ENCODE assay signal across 9 cellular contexts in genomic region chr2:152925540-152926448, GRCh38.
DNase-seq lines count a peak whose midpoint lies in the region; ATAC-seq and TF ChIP-seq lines count a peak whose summit lies in the region.
"Had no signal": no experiment of that assay in that cellular context is flagged by ENCODE, and none has a peak within 500 bp of the region (broad histone marks: within the 10 kb centered on the region; RNA-seq: fewer than 3 reads in every experiment).

No MANE protein-coding gene starts in this region.

- peaks cover 8% of the 10 kb centered on the region for H3K4me1 Mint-ChIP-seq in endodermal cell
- H3K4me1 Mint-ChIP-seq: T-cell had no signal

- no peak for DNase-seq in BJ (ENCODE audit: low read depth)
- peak; percentile 26 for DNase-seq in NCI-H1105 (lab: John Stamatoyannopoulos, UW)
- DNase-seq in T-helper 9 cell = peak; percentile 1
- peak; percentile 95 for DNase-seq in endodermal cell
- peak in 1 of 2 donors; percentile 57 for DNase-seq in aorta

- H3K36me3 ChIP-seq in BJ (ENCODE audit: control insufficient read depth, insufficient read depth, low read length) (no peaks in the 10 kb centered on the region), endodermal cell (ENCODE audit: control insufficient read depth, insufficient read depth, low read length) (no peaks in the 10 kb centered on the region), neural cell (ENCODE audit: insufficient read depth, low read length) (no peaks in the 10 kb centered on the region), aorta (ENCODE audit: control insufficient read depth in 1 of 2, insufficient read depth in 2 of 2, low read length in 1 of 2) (no peaks in the 10 kb centered on the region)

- no peaks in the 10 kb centered on the region for H3K36me3 Mint-ChIP-seq in endodermal cell (ENCODE audit: low read depth)
- H3K36me3 Mint-ChIP-seq: T-cell had no signal

- intact Hi-C loops in aorta (cut with DNase I) = no loop called here

- no peaks in the 10 kb centered on the region for H3K27me3 ChIP-seq in BJ (ENCODE audit: control insufficient read depth, insufficient read depth, low read length)
- no peaks in the 10 kb centered on the region for H3K27me3 ChIP-seq in endodermal cell (ENCODE audit: control insufficient read depth, insufficient read depth, low read length, poor library complexity, severe bottlenecking)
- no peaks in the 10 kb centered on the region for H3K27me3 ChIP-seq in neural cell (ENCODE audit: insufficient read depth, low read depth, low read length)
- no peaks in the 10 kb centered on the region for H3K27me3 ChIP-seq in aorta (ENCODE audit: control insufficient read depth in 1 of 2, insufficient read depth in 2 of 2, low read length in 1 of 2)

- H2AFZ ChIP-seq in neural cell (ENCODE audit: low read depth, low read length) = no peak overlapping the region

- no peaks in the 10 kb centered on the region for H3F3A ChIP-seq in neural cell (ENCODE audit: insufficient read depth, low read length, poor library complexity, severe bottlenecking)

- CTCF ChIA-PET in BJ (lab: Yijun Ruan, JAX) = interaction anchor here (0.6 to 1.3 kb wide), 5 partner anchors 10 to 599 kb away, joined by 3 to 5 read pairs (median 4); no protein-coding TSS in a partner anchor

- H4K20me1 ChIP-seq in neural cell (ENCODE audit: insufficient read depth) = no peaks in the 10 kb centered on the region

- no peaks in the 10 kb centered on the region for H3K9me2 ChIP-seq in neural cell (ENCODE audit: insufficient read depth, low read length)

- peaks cover 4% of the 10 kb centered on the region for H3K27me3 Mint-ChIP-seq in endodermal cell (ENCODE audit: insufficient read depth)

- TF ChIP-seq EP300 in neural cell (conservative IDR thresholded peaks at IDR 0.05; ENCODE audit: poor library complexity, severe bottlenecking) = no peak

- WGBS in endodermal cell (ENCODE audit: insufficient coverage in 1 of 2, insufficient read length in 1 of 2), 2 experiments = 41 to 54% methylated on average over 5 to 11 of the region's 11 CpGs
- 27 to 33% methylated on average over 11 of the region's 11 CpGs for WGBS in aorta, 2 donors

- ATAC-seq in GM18508 (IDR thresholded peaks at IDR 0.05; ENCODE audit: insufficient read depth, unreplicated experiment) (peak; percentile 68), HG02884 (IDR thresholded peaks at IDR 0.05; ENCODE audit: unreplicated experiment) (peak; percentile 91), aorta (ENCODE audit: low FRiP score) (peak; percentile 70)
- ATAC-seq: T-cell had no signal

- H3K4me1 ChIP-seq in endodermal cell (ENCODE audit: control insufficient read depth, insufficient read depth, low read length) (no peaks in the 10 kb centered on the region), aorta (ENCODE audit: control insufficient read depth in 1 of 2, insufficient read depth in 2 of 2, low read length in 2 of 2) (no peaks in the 10 kb centered on the region)

- no peak overlapping the region for H3K4me3 ChIP-seq in BJ (ENCODE audit: low read depth, low read length)
- no peak overlapping the region for H3K4me3 ChIP-seq in endodermal cell (ENCODE audit: low read length)
- H3K4me3 ChIP-seq in neural cell (ENCODE audit: low read length) = no peak overlapping the region
- no peak overlapping the region for H3K4me3 ChIP-seq in aorta (ENCODE audit: low read length in 2 of 2)

- H3K9me3 ChIP-seq in endodermal cell (ENCODE audit: control insufficient read depth, low read length) (no peaks in the 10 kb centered on the region), neural cell (ENCODE audit: low read length) (no peaks in the 10 kb centered on the region), aorta (ENCODE audit: control insufficient read depth, low read length) (no peaks in the 10 kb centered on the region)

- TF ChIP-seq CTCF in BJ (IDR thresholded peaks at IDR 0.05; ENCODE audit: insufficient read depth, low read depth, low read length) (peak; percentile 50), endodermal cell (conservative IDR thresholded peaks at IDR 0.05) (peak; percentile 95), neural cell (IDR thresholded peaks at IDR 0.05; ENCODE audit: poor library complexity, severe bottlenecking) (peak; percentile 67)

- H3K9ac ChIP-seq in endodermal cell (ENCODE audit: extremely low read depth, low read length, poor library complexity, severe bottlenecking) = no peak overlapping the region
- no peak overlapping the region for H3K9ac ChIP-seq in neural cell (ENCODE audit: low read length)

- no peak overlapping the region for H3K4me3 Mint-ChIP-seq in endodermal cell
- H3K4me3 Mint-ChIP-seq: T-cell had no signal

- H3K79me2 ChIP-seq in neural cell (replicated peaks; ENCODE audit: insufficient read depth, low read length) = no peaks in the 10 kb centered on the region

- peak; percentile 68 for TF ChIP-seq RAD21 in neural cell (conservative IDR thresholded peaks at IDR 0.05)

- H3K27ac Mint-ChIP-seq in endodermal cell = no peak overlapping the region
- H3K27ac Mint-ChIP-seq: T-cell had no signal

- H3K9me3 Mint-ChIP-seq in endodermal cell = no peaks in the 10 kb centered on the region
- H3K9me3 Mint-ChIP-seq: T-cell had no signal

- no peak overlapping the region for H3K4me2 ChIP-seq in neural cell (ENCODE audit: low read length)

- POLR2A ChIA-PET in BJ (lab: Charles Lee) = no interaction called here

- H3K27ac ChIP-seq in endodermal cell (ENCODE audit: low read depth, low read length) (no peak overlapping the region), neural cell (ENCODE audit: low read length) (no peak overlapping the region), aorta (ENCODE audit: low read depth in 1 of 2, low read length in 2 of 2) (no peak overlapping the region)

TF ChIP-seq in neural cell, 6 proteins besides CTCF, POLR2A, EP300 and RAD21:
- TF ChIP-seq EZH2 (IDR thresholded peaks at IDR 0.05; ENCODE audit: borderline replicate concordance, insufficient read depth, low read length, poor library complexity, severe bottlenecking) (no peak), SMC3 (conservative IDR thresholded peaks at IDR 0.05; ENCODE audit: poor library complexity) (peak; percentile 71)
